16 cellular contexts compared by ENCODE assay signal in genomic region chr9:111919875-111920274, GRCh38.
"Had no signal": no experiment of that assay in that cellular context is flagged by ENCODE, and none has a peak within 500 bp of the region (broad histone marks: within the 10 kb centered on the region; RNA-seq: fewer than 3 reads in every experiment).

No MANE protein-coding gene starts in this region.

- H3K9me3 ChIP-seq: adrenal gland, colonic mucosa had no signal

- H3K27me3 Mint-ChIP-seq: activated CD4-positive, alpha-beta T cell treated with anti-CD3 and anti-CD28 coated beads, Interleukin-2, amount 10 ng/mL, durations not matched to agents 24 days and 14 days; stimulated activated naive CD8-positive, alpha-beta T cell treated with anti-CD3 and anti-CD28 coated beads, Interleukin-15, amount 100 ng/mL, for 72 hours; type B pancreatic cell had no signal

- H3K9me3 Mint-ChIP-seq: activated CD4-positive, alpha-beta T cell treated with anti-CD3 and anti-CD28 coated beads, Interleukin-2, amount 10 ng/mL, durations not matched to agents 24 days and 14 days; activated T-helper 1 cell treated with anti-CD3 and anti-CD28 coated beads, Interleukin-12 subunit alpha, Interleukin-12 subunit beta, Interleukin-2, Interleukin-4 antibody, amounts not matched to agents 30 ng/mL and 10 ng/mL and 1 ng/mL, durations not matched to agents 14 hours and 24 hours and 36 hours; natural killer cell; stimulated activated naive CD8-positive, alpha-beta T cell treated with anti-CD3 and anti-CD28 coated beads, Interleukin-15, amount 100 ng/mL, for 72 hours; T-helper 2 cell treated with Interferon-gamma antibody and Interleukin-4, amounts not matched to agents 5 μg/mL and 100 μg/mL, for 36 hours; type B pancreatic cell had no signal

- ATAC-seq: esophagus mucosa; left lobe of liver; natural killer cell; stimulated activated naive CD8-positive, alpha-beta T cell treated with anti-CD3 and anti-CD28 coated beads, Interleukin-15, amount 100 ng/mL, for 72 hours had no signal

- H3K4me3 Mint-ChIP-seq: activated CD4-positive, alpha-beta T cell treated with anti-CD3 and anti-CD28 coated beads, Interleukin-2, amount 10 ng/mL, durations not matched to agents 24 days and 14 days; activated T-helper 1 cell treated with anti-CD3 and anti-CD28 coated beads, Interleukin-12 subunit alpha, Interleukin-12 subunit beta, Interleukin-2, Interleukin-4 antibody, amounts not matched to agents 30 ng/mL and 10 ng/mL and 1 ng/mL, durations not matched to agents 14 hours and 24 hours and 36 hours; natural killer cell; stimulated activated naive CD8-positive, alpha-beta T cell treated with anti-CD3 and anti-CD28 coated beads, Interleukin-15, amount 100 ng/mL, for 72 hours; T-helper 2 cell treated with Interferon-gamma antibody and Interleukin-4, amounts not matched to agents 5 μg/mL and 100 μg/mL, for 36 hours; type B pancreatic cell had no signal

- H3K36me3 Mint-ChIP-seq: natural killer cell had no signal

- H3K4me3 ChIP-seq: adrenal gland, cardiac muscle cell, colonic mucosa had no signal

- H3K27ac ChIP-seq: cardiac muscle cell, colonic mucosa had no signal

- DNase-seq: activated CD4-positive, alpha-beta T cell treated with anti-CD3 and anti-CD28 coated beads, Interleukin-2, amount 10 ng/mL, durations not matched to agents 24 days and 14 days; activated CD4-positive, CD25-positive, alpha-beta regulatory T cell; activated CD8-positive, alpha-beta memory T cell treated with anti-CD3 and anti-CD28 coated beads for 24 hours; colonic mucosa; islet precursor cell; natural killer cell; posterior cingulate gyrus; stimulated activated CD4-positive, alpha-beta T cell treated with anti-CD3 and anti-CD28 coated beads, Interleukin-4, amount 100 ng/mL, for 1 hour; stimulated activated naive CD8-positive, alpha-beta T cell treated with anti-CD3 and anti-CD28 coated beads, Interleukin-15, amount 100 ng/mL, for 72 hours had no signal

- H3K27ac Mint-ChIP-seq: activated T-helper 1 cell treated with anti-CD3 and anti-CD28 coated beads, Interleukin-12 subunit alpha, Interleukin-12 subunit beta, Interleukin-2, Interleukin-4 antibody, amounts not matched to agents 30 ng/mL and 10 ng/mL and 1 ng/mL, durations not matched to agents 14 hours and 24 hours and 36 hours; natural killer cell; T-helper 2 cell treated with Interferon-gamma antibody and Interleukin-4, amounts not matched to agents 5 μg/mL and 100 μg/mL, for 36 hours; type B pancreatic cell had no signal

- H3K36me3 ChIP-seq: adrenal gland had no signal
